Comparison of ENCODE assay signal across 8 cellular contexts in genomic region chr18:73697395-73697794, GRCh38.
"Had no signal": no experiment of that assay in that cellular context is flagged by ENCODE, and none has a peak within 500 bp of the region (broad histone marks: within the 10 kb centered on the region; RNA-seq: fewer than 3 reads in every experiment).

No MANE protein-coding gene starts in this region.

- FAIRE-seq: G401.6, GM12878, GM12891, GM12892, GM18507, GM19239 had no signal

- H3K4me3 ChIP-seq: GM12878 had no signal

- DNase-seq: GDM1, GF-D8 had no signal

- ATAC-seq: GM12878 had no signal
